1 cellular context compared by ENCODE assay signal in the genomic region with DNA sequence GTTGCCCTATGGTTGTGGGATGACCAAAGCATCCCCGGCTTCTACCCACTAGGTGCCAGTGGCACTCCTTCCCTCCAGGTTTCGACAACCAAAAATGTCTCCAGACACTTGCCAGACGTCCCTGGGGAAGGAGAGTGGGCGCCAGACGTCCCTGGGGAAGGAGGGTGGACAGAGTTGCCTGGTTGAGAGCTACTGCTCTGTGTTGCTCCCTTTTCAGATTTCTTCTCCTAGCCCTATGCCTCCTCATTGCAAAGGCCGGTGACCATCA.
TF ChIP-seq lines count a peak whose summit lies in the region.

No MANE protein-coding gene starts in this region.

TF ChIP-seq in HEK293T, 16 proteins besides CTCF, POLR2A, EP300 and RAD21:
- TF ChIP-seq ZNF384 (IDR thresholded peaks at IDR 0.05) (no peak), ARNT (IDR thresholded peaks at IDR 0.05) (no peak), LEF1 (IDR thresholded peaks at IDR 0.05; ENCODE audit: borderline replicate concordance) (no peak), HDGF (IDR thresholded peaks at IDR 0.05; ENCODE audit: borderline replicate concordance) (no peak), SUZ12 (IDR thresholded peaks at IDR 0.05) (no peak)
